In genomic region chr5:139640432-139641115, GRCh38 we compare ENCODE assay signal across 2 cellular contexts.
A peak's percentile ranks its signal among the peaks of the same experiment; 100 is the strongest.
TF ChIP-seq lines count a peak whose summit lies in the region.

No MANE protein-coding gene starts in this region.

TF ChIP-seq in HCT116, 20 proteins besides CTCF, POLR2A, EP300 and RAD21:
- TF ChIP-seq ZBTB33 (IDR thresholded peaks at IDR 0.05; ENCODE audit: extremely low read depth, insufficient replicate concordance, low read length) (no peak), CBX3 (IDR thresholded peaks at IDR 0.05; ENCODE audit: low read depth) (no peak), EZH2 (IDR thresholded peaks at IDR 0.05) (no peak), FOSL1 (IDR thresholded peaks at IDR 0.05; ENCODE audit: low read depth) (no peak), POLR2AphosphoS5 (IDR thresholded peaks at IDR 0.05; ENCODE audit: low read depth, low read length) (no peak), REST (IDR thresholded peaks at IDR 0.05; ENCODE audit: low read depth) (no peak), EGR1 (IDR thresholded peaks at IDR 0.05; ENCODE audit: low read depth) (no peak), SIN3A (IDR thresholded peaks at IDR 0.05; ENCODE audit: low read depth) (no peak), ZFX (IDR thresholded peaks at IDR 0.05) (no peak), ZNF274 (IDR thresholded peaks at IDR 0.05; ENCODE audit: low read depth, low read length) (no peak), SRF (IDR thresholded peaks at IDR 0.05; ENCODE audit: low read depth) (no peak), TCF7L2 (IDR thresholded peaks at IDR 0.05; ENCODE audit: borderline replicate concordance, extremely low read depth, insufficient read depth, insufficient read length) (no peak), YY1 (IDR thresholded peaks at IDR 0.05; ENCODE audit: extremely low read depth, insufficient replicate concordance, low read depth, low read length) (no peak), ATF3 (IDR thresholded peaks at IDR 0.05) (no peak), EZH2phosphoT487 (IDR thresholded peaks at IDR 0.05; ENCODE audit: borderline replicate concordance) (no peak), ELF1 (IDR thresholded peaks at IDR 0.05; ENCODE audit: borderline replicate concordance, low read depth) (no peak), JUND (IDR thresholded peaks at IDR 0.05) (no peak), SP1 (IDR thresholded peaks at IDR 0.05; ENCODE audit: low read depth) (no peak)

TF ChIP-seq in H1, 55 proteins besides CTCF, POLR2A, EP300 and RAD21:
- no peak for TF ChIP-seq MAX (IDR thresholded peaks at IDR 0.05)
- TF ChIP-seq POLR2AphosphoS5 (IDR thresholded peaks at IDR 0.05; ENCODE audit: low read depth, low read length), result 0 out of 2 replicates have a peak, but pooled peaks have one; percentile 19
TF ChIP-seq in H1: peak in this region for 1.
